In the genomic region with DNA sequence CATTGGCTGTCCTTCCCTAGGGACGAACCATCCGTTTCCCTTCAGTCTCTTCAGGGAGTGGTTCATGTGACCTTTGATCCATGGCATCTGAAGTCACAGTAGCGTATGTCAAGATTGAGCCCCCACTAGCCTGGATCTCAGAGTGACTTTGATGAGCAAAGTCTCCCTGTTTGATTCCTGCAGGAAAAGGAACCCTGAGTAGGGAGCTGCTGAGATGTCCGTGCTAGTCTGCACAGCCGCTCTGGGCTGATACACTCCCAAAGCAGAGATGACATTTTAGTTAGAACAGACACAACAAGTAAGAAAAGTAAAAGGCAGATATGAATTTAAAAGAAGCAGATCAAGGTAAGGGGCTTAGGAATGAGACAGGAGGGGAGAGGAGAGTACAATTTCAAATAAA, we compare ENCODE assay signal across 19 cellular contexts.
"Had no signal": no experiment of that assay in that cellular context is flagged by ENCODE, and none has a peak within 500 bp of the region (broad histone marks: within the 10 kb centered on the region; RNA-seq: fewer than 3 reads in every experiment).

No MANE protein-coding gene starts in this region.

- ATAC-seq: SK-N-SH treated with all-trans-retinoic acid at 6 μM for 48 hours had no signal

- H3K4me3 ChIP-seq: MG63, SJCRH30 had no signal

- H3K9me3 ChIP-seq: MG63, SJCRH30 had no signal

- H3K27me3 ChIP-seq: MG63, SJCRH30 had no signal

- DNase-seq: Karpas-422, KG1, MG63, NCI-H1092, NCI-H1105 treated with DMSO at 0.1 percent for 48 hours, NCI-H1417 treated with DMSO at 0.1 percent for 48 hours, NCI-H187, NCI-H2029, NCI-H2081 treated with DMSO at 0.1 percent for 48 hours, NCI-H2171, NCI-H226, NCI-H446, NCI-H510A, NCI-H69, NCI-H774, SHP77 treated with DMSO at 0.1 percent for 48 hours, SJCRH30 had no signal

- H3K27ac ChIP-seq: SJCRH30 had no signal

- H3K4me1 ChIP-seq: SJCRH30 had no signal

- FAIRE-seq: RCC 7860 had no signal

- H3K36me3 ChIP-seq: MG63, SJCRH30 had no signal
